8 cellular contexts compared by ENCODE assay signal in genomic region chr12:6904280-6905276, GRCh38. TPM values are rescaled to one million over a fixed set of nuclear protein-coding genes. Genes with fewer than 3 reads are reported as not detected.
DNase-seq lines count a peak whose midpoint lies in the region; ATAC-seq and TF ChIP-seq lines count a peak whose summit lies in the region.

Gene LRRC23, plus strand, starts transcription at chr12:6904822. Its CDS starts 812 bp downstream, at chr12:6905634.

- H3K36me3 ChIP-seq in left lung = no peaks in the 10 kb centered on the region

- intact Hi-C loops in left lung (cut with DNase I) = no loop called here

- peak; percentile 80 to 97 (median 94) for DNase-seq in C1 segment of cervical spinal cord (lab: John Stamatoyannopoulos, UW)
- peak; percentile 99 for DNase-seq in NCI-H69 (lab: John Stamatoyannopoulos, UW)
- DNase-seq in activated CD4-positive, alpha-beta T cell treated with anti-CD3 and anti-CD28 coated beads, Interleukin-2, amount 50 U/mL, for 1 hour = peak; percentile 98
- DNase-seq in dermis microvascular lymphatic vessel endothelial cell (ENCODE audit: low read depth in 2 of 2) = peak; percentile 84 to 94
- DNase-seq in left lung = peak; percentile 97
- DNase-seq in stimulated activated CD4-positive, alpha-beta T cell treated with anti-CD3 and anti-CD28 coated beads, Interleukin-2, amount 100 ng/mL, for 4 hours (ENCODE audit: low read depth) = peak; percentile 95

- H3K4me3 ChIP-seq in left lung = peak within 1 kb of the TSS; percentile 53 to 64

- peaks cover 4 to 23% of the 10 kb centered on the region in 2 donors for H3K4me1 ChIP-seq in left lung

- no peaks in the 10 kb centered on the region for H3K27me3 ChIP-seq in left lung

- ATAC-seq in GM19328 (IDR thresholded peaks at IDR 0.05; ENCODE audit: unreplicated experiment) = peak; percentile 94
- peak; percentile 93 for ATAC-seq in HG03460 (IDR thresholded peaks at IDR 0.05; ENCODE audit: unreplicated experiment)
- ATAC-seq in left lung = peak; percentile 96

- no peak for TF ChIP-seq CTCF in left lung (IDR thresholded peaks at IDR 0.05)

- peak within 1 kb of the TSS; percentile 77 to 88 for H3K27ac ChIP-seq in left lung

- H3K9me3 ChIP-seq in left lung = no peaks in the 10 kb centered on the region

RNA-seq across cellular contexts. Expression of gene LRRC23, which starts in this region (rescaled TPM):
- total RNA-seq in dermis microvascular lymphatic vessel endothelial cell = 2.0 and 2.1 TPM in 2 replicates
- total RNA-seq in left lung = 10 to 100 TPM; 11.0 to 14.8 TPM

Comparison
In these comparisons a context has a peak if more than half of its experiments do, and no peak if none do; other contexts are left out.
1. Peak in every context shown above with its lines: DNase-seq, ATAC-seq, H3K4me3 ChIP-seq and H3K27ac ChIP-seq.